In the genomic region with DNA sequence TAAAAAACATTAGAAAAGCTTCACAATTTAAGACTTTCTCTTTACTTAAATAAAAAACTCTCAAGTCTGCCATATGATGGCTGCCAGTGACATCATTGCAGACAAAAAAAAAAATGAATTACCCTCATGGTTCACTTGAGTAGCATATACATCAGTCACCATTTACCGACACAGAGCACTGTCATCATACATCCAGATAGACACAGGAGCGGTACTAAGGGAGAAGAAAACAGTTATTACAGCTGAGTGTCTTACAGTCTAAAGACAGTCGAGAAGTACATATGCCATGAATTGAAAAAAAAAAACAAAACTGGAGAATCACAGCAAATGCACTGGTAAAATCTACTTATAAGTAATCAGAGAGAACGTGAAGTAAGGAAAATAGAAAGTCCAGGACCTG, we compare ENCODE assay signal across 18 cellular contexts.
"Had no signal": no experiment of that assay in that cellular context is flagged by ENCODE, and none has a peak within 500 bp of the region (broad histone marks: within the 10 kb centered on the region; RNA-seq: fewer than 3 reads in every experiment).

No MANE protein-coding gene starts in this region.

- H3K27me3 ChIP-seq: SJSA1 had no signal

- H3K9me3 ChIP-seq: SJSA1 had no signal

- H3K27ac ChIP-seq: SJSA1, SK-N-MC had no signal

- DNase-seq: KBM-7, MV-4-11, NCI-H1048, NCI-H1105, NCI-H1436 treated with DMSO at 0.1 percent for 48 hours, NCI-H1694 treated with DMSO at 0.1 percent for 48 hours, NCI-H1930, NCI-H2081, NCI-H2107, NCI-H2227 treated with DMSO at 0.1 percent for 48 hours, NCI-H524, NCI-H526 treated with DMSO at 0.1 percent for 48 hours, NCI-H774, Right ventricle myocardium superior, RPMI8226, SIG-M5 had no signal

- H3K36me3 ChIP-seq: SJSA1 had no signal

- H3K4me3 ChIP-seq: SJSA1, SK-N-MC had no signal
